Comparison of ENCODE assay signal across 15 cellular contexts in the genomic region with DNA sequence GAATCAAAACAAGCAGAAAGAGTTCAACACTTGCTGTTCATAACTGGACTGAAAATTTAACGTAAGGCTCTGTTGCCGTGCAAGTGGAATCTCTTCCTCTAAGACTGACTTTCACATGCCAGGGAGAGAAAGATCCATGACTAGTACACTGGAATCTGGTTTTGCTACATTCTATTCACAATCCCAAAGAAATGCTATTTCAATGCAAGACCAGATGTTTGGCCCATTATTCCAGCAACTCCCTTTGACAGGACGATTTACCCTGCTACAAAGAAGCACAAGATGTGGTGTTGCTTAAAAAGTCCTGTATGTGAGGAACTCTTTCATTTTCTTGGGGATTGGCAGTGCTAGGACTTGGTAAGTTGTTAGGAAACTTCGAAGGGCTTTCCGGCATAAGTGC. TPM values are rescaled to one million over a fixed set of nuclear protein-coding genes. Genes with fewer than 3 reads are reported as not detected.
A peak's percentile ranks its signal among the peaks of the same experiment; 100 is the strongest.
DNase-seq lines count a peak whose midpoint lies in the region; ATAC-seq and TF ChIP-seq lines count a peak whose summit lies in the region.
"Had no signal": no experiment of that assay in that cellular context is flagged by ENCODE, and none has a peak within 500 bp of the region (broad histone marks: within the 10 kb centered on the region; RNA-seq: fewer than 3 reads in every experiment).

No MANE protein-coding gene starts in this region.

- H3K4me3 Mint-ChIP-seq in stimulated activated naive CD8-positive, alpha-beta T cell treated with anti-CD3 and anti-CD28 coated beads, Interleukin-15, Interleukin-2, amounts not matched to agents 100 ng/mL and 50 ng/mL, for 24 hours, result no peak overlapping the region
- H3K4me3 Mint-ChIP-seq in activated CD4-positive, alpha-beta memory T cell treated with anti-CD3 and anti-CD28 coated beads, Interleukin-2, amount 10 ng/mL, durations not matched to agents 7 days and 5 days, result no peak overlapping the region
- H3K4me3 Mint-ChIP-seq: activated naive CD4-positive, alpha-beta T cell treated with anti-CD3 and anti-CD28 coated beads, Interleukin-2, amount 50 U/mL, for 24 hours had no signal

- H3K27ac ChIP-seq in fibroblast of lung (ENCODE audit: insufficient read depth, low read length), result peak overlapping the region; percentile 39
- H3K27ac ChIP-seq: PC-9 had no signal

- H3K9me3 Mint-ChIP-seq in stimulated activated naive CD8-positive, alpha-beta T cell treated with anti-CD3 and anti-CD28 coated beads, Interleukin-15, Interleukin-2, amounts not matched to agents 100 ng/mL and 50 ng/mL, for 24 hours, result no peaks in the 10 kb centered on the region
- no peaks in the 10 kb centered on the region for H3K9me3 Mint-ChIP-seq in activated CD4-positive, alpha-beta memory T cell treated with anti-CD3 and anti-CD28 coated beads, Interleukin-2, amount 10 ng/mL, durations not matched to agents 7 days and 5 days
- H3K9me3 Mint-ChIP-seq: activated naive CD4-positive, alpha-beta T cell treated with anti-CD3 and anti-CD28 coated beads, Interleukin-2, amount 50 U/mL, for 24 hours had no signal

- TF ChIP-seq CTCF in fibroblast of lung (conservative IDR thresholded peaks at IDR 0.05 in 1 of 2, IDR thresholded peaks at IDR 0.05 in 1 of 2; ENCODE audit: low read depth in 1 of 2, low read length in 2 of 2), result no peak

- H3K27ac Mint-ChIP-seq in stimulated activated naive CD8-positive, alpha-beta T cell treated with anti-CD3 and anti-CD28 coated beads, Interleukin-15, Interleukin-2, amounts not matched to agents 100 ng/mL and 50 ng/mL, for 24 hours, result peak overlapping the region; percentile 91
- H3K27ac Mint-ChIP-seq in activated CD4-positive, alpha-beta memory T cell treated with anti-CD3 and anti-CD28 coated beads, Interleukin-2, amount 10 ng/mL, durations not matched to agents 7 days and 5 days, result peak overlapping the region; percentile 63

- H3K9me3 ChIP-seq in fibroblast of lung (ENCODE audit: control insufficient read depth, insufficient read depth, low read depth, low read length), result no peaks in the 10 kb centered on the region
- H3K9me3 ChIP-seq: BE2C, esophagus squamous epithelium had no signal

- CTCF ChIA-PET in activated CD4-positive, alpha-beta memory T cell treated with anti-CD3 and anti-CD28 coated beads, Interleukin-2, amount 10 ng/mL, durations not matched to agents 7 days and 5 days (lab: Charles Lee), result interaction anchor here (1.3 to 2.4 kb wide), 3 partner anchors 21 to 159 kb away, joined by 3 to 19 read pairs (median 3); no protein-coding TSS in a partner anchor

- no peaks in the 10 kb centered on the region for H3K79me2 ChIP-seq in fibroblast of lung (ENCODE audit: control insufficient read depth, insufficient read depth, low read length)

- no peak overlapping the region for H3K9ac ChIP-seq in fibroblast of lung (ENCODE audit: insufficient read depth, low read length)

- DNase-seq in stimulated activated naive CD8-positive, alpha-beta T cell treated with anti-CD3 and anti-CD28 coated beads, Interleukin-15, Interleukin-2, amounts not matched to agents 100 U/mL and 50 U/mL, for 24 hours, result no peak
- no peak for DNase-seq in activated CD4-positive, alpha-beta memory T cell treated with anti-CD3 and anti-CD28 coated beads, Interleukin-2, amount 10 ng/mL, durations not matched to agents 7 days and 5 days
- DNase-seq in fibroblast of lung (ENCODE audit: low read depth in 2 of 2), result peak in 1 of 2 donors; percentile 49
- DNase-seq in SW 1271 (lab: John Stamatoyannopoulos, UW), result no peak
- DNase-seq in NCI-H146 treated with DMSO at 0.1 percent for 48 hours (lab: John Stamatoyannopoulos, UW; ENCODE audit: unreplicated experiment), result no peak
- no peak for DNase-seq in NCI-H748 (lab: John Stamatoyannopoulos, UW; ENCODE audit: unreplicated experiment)
- DNase-seq: BE2C, DMS79 treated with DMSO at 0.1 percent for 48 hours, esophagus squamous epithelium, KBM-7, mammary epithelial cell had no signal

- no peak overlapping the region for H3K4me2 ChIP-seq in fibroblast of lung (ENCODE audit: extremely low read depth, insufficient read depth, low read length)
- H3K4me2 ChIP-seq: PC-9 had no signal

- peaks cover 70% of the 10 kb centered on the region for H3K4me1 Mint-ChIP-seq in stimulated activated naive CD8-positive, alpha-beta T cell treated with anti-CD3 and anti-CD28 coated beads, Interleukin-15, Interleukin-2, amounts not matched to agents 100 ng/mL and 50 ng/mL, for 24 hours (ENCODE audit: low read depth)
- H3K4me1 Mint-ChIP-seq in activated CD4-positive, alpha-beta memory T cell treated with anti-CD3 and anti-CD28 coated beads, Interleukin-2, amount 10 ng/mL, durations not matched to agents 7 days and 5 days, result peaks cover 37% of the 10 kb centered on the region

- no peak for ATAC-seq in stimulated activated naive CD8-positive, alpha-beta T cell treated with anti-CD3 and anti-CD28 coated beads, Interleukin-15, Interleukin-2, amounts not matched to agents 100 U/mL and 50 U/mL, for 24 hours
- no peak for ATAC-seq in HG03457 (IDR thresholded peaks at IDR 0.05; ENCODE audit: unreplicated experiment)

- H3K27me3 Mint-ChIP-seq in stimulated activated naive CD8-positive, alpha-beta T cell treated with anti-CD3 and anti-CD28 coated beads, Interleukin-15, Interleukin-2, amounts not matched to agents 100 ng/mL and 50 ng/mL, for 24 hours, result no peaks in the 10 kb centered on the region
- H3K27me3 Mint-ChIP-seq in activated CD4-positive, alpha-beta memory T cell treated with anti-CD3 and anti-CD28 coated beads, Interleukin-2, amount 10 ng/mL, durations not matched to agents 7 days and 5 days, result no peaks in the 10 kb centered on the region
- H3K27me3 Mint-ChIP-seq: activated naive CD4-positive, alpha-beta T cell treated with anti-CD3 and anti-CD28 coated beads, Interleukin-2, amount 50 U/mL, for 24 hours had no signal

- H3K4me3 ChIP-seq in fibroblast of lung (replicated peaks in 1 of 4; ENCODE audit: control extremely low read depth in 1 of 4, insufficient read depth in 1 of 4, low read depth in 3 of 4, low read length in 4 of 4), result peak overlapping the region in 1 of 4 experiments; percentile 27
- H3K4me3 ChIP-seq: esophagus squamous epithelium, PC-9 had no signal

- H3K36me3 Mint-ChIP-seq in stimulated activated naive CD8-positive, alpha-beta T cell treated with anti-CD3 and anti-CD28 coated beads, Interleukin-15, Interleukin-2, amounts not matched to agents 100 ng/mL and 50 ng/mL, for 24 hours (ENCODE audit: low read depth), result peaks cover 92% of the 10 kb centered on the region
- H3K36me3 Mint-ChIP-seq in activated CD4-positive, alpha-beta memory T cell treated with anti-CD3 and anti-CD28 coated beads, Interleukin-2, amount 10 ng/mL, durations not matched to agents 7 days and 5 days (ENCODE audit: low read depth), result peaks cover 83% of the 10 kb centered on the region

- POLR2A ChIA-PET in activated CD4-positive, alpha-beta memory T cell treated with anti-CD3 and anti-CD28 coated beads, Interleukin-2, amount 10 ng/mL, durations not matched to agents 7 days and 5 days (lab: Charles Lee), result interaction anchor here (1.2 to 5.9 kb wide), 3 partner anchors 14 to 27 kb away, joined by 4 to 31 read pairs (median 6); partner anchors contain the start of genes RFC5 and WSB2

- peaks cover 6% of the 10 kb centered on the region for H3K4me1 ChIP-seq in fibroblast of lung (ENCODE audit: control insufficient read depth, extremely low read depth, insufficient read depth, low read length)
- H3K4me1 ChIP-seq: BE2C had no signal

- H3K36me3 ChIP-seq in fibroblast of lung (ENCODE audit: control insufficient read depth, insufficient read depth, low read length), result peaks cover 25% of the 10 kb centered on the region

- no peak overlapping the region for H2AFZ ChIP-seq in fibroblast of lung (ENCODE audit: low read length)
- H2AFZ ChIP-seq: PC-9 had no signal

- no peaks in the 10 kb centered on the region for H3K27me3 ChIP-seq in fibroblast of lung (ENCODE audit: control insufficient read depth, insufficient read depth, low read length)
- H3K27me3 ChIP-seq: BE2C, esophagus squamous epithelium had no signal

- H4K20me1 ChIP-seq in fibroblast of lung (ENCODE audit: control insufficient read depth, extremely low read depth, insufficient read depth, low read length), result no peaks in the 10 kb centered on the region

RNA-seq across cellular contexts. Expression of gene RFC5, which starts 17.4 kb away (rescaled TPM):
- total RNA-seq in activated CD4-positive, alpha-beta memory T cell treated with anti-CD3 and anti-CD28 coated beads, Interleukin-2, amount 10 ng/mL, durations not matched to agents 7 days and 5 days, result 10 to 100 TPM; 39.7 to 41.0 TPM
- total RNA-seq in fibroblast of lung, result 9.9 and 10.5 TPM in 2 replicates
- polyA plus RNA-seq in fibroblast of lung, result 9.8 and 19.3 TPM in 2 replicates
- polyA plus RNA-seq in fibroblast of lung (2012), result 7.4 and 15.9 TPM in 2 replicates
- polyA minus RNA-seq in fibroblast of lung (ENCODE audit: low replicate concordance), result 3.5 and 6.5 TPM in 2 replicates

RNA-seq across cellular contexts. Expression of gene WSB2, which starts 27.1 kb away (rescaled TPM):
- 10 to 100 TPM; 49.6 to 53.9 TPM for total RNA-seq in activated CD4-positive, alpha-beta memory T cell treated with anti-CD3 and anti-CD28 coated beads, Interleukin-2, amount 10 ng/mL, durations not matched to agents 7 days and 5 days
- 77.3 and 122 TPM in 2 replicates for total RNA-seq in fibroblast of lung
- polyA plus RNA-seq in fibroblast of lung, result 118 and 162 TPM in 2 replicates
- 75.3 and 104 TPM in 2 replicates for polyA plus RNA-seq in fibroblast of lung (2012)
- 313 and 497 TPM in 2 replicates for polyA minus RNA-seq in fibroblast of lung (ENCODE audit: low replicate concordance)
